Comparison of ENCODE assay signal across 16 cellular contexts in the genomic region with DNA sequence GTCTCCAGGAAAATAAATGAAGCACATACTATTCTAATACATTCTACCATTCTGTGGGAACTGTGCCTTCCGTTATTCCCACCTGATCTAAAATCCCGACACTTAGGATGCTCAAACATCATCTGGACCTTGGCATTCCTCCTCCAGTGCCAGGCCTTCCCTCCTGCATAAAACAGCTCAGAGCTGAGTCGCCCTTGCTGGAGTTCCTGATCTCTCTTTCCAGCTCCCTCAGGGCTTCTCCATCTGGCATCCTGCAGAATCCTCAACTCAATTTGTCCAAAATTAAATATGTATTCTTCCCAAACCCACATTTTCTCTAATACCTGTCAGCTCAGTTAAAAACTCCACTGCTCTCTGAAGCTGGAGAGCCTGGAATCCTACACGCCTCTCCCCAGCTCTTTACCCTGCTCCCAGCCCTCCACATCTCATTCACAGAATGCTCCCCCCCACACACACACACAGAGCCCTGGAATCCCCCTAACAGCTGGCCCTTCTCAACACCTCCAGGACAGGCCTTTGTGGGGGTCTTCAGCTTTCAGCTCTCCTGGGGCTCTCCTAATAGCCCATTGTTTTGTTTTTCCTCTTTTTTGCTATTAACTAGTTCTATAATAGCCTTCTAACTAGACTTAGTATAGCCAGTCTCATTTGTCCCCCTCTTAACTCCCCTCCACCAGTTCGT.
A peak's percentile ranks its signal among the peaks of the same experiment; 100 is the strongest.
DNase-seq lines count a peak whose midpoint lies in the region; ATAC-seq and TF ChIP-seq lines count a peak whose summit lies in the region.
"Had no signal": no experiment of that assay in that cellular context is flagged by ENCODE, and none has a peak within 500 bp of the region (broad histone marks: within the 10 kb centered on the region; RNA-seq: fewer than 3 reads in every experiment).

No MANE protein-coding gene starts in this region.

- H3K23ac ChIP-seq in IMR-90 (ENCODE audit: low read depth, low read length), result no peak overlapping the region

- dilution Hi-C loops in IMR-90 (cut with HindIII; ENCODE audit: low sequenced_read_pairs, unreplicated experiment), result no loop called here

- TF ChIP-seq RAD21 in IMR-90 (IDR thresholded peaks at IDR 0.05; ENCODE audit: low read length), result no peak

- no peak overlapping the region for H2AK5ac ChIP-seq in IMR-90 (ENCODE audit: low read depth, low read length)

- H3F3A ChIP-seq in neural progenitor cell (ENCODE audit: low read depth), result peaks cover 49% of the 10 kb centered on the region

- H3K4ac ChIP-seq in IMR-90 (ENCODE audit: low read depth, low read length), result no peak overlapping the region

- CTCF ChIA-PET in IMR-90 (lab: Yijun Ruan, JAX), result interaction anchor here (1.3 kb wide), 1 partner anchor 44 kb away, joined by 3 read pairs; no protein-coding TSS in a partner anchor

- no peak overlapping the region for H2AK9ac ChIP-seq in IMR-90 (replicated peaks; ENCODE audit: low read depth, low read length, poor library complexity)

- H3K36me3 Mint-ChIP-seq in endothelial cell (ENCODE audit: low read depth, unreplicated experiment) (peaks cover 13% of the 10 kb centered on the region), neural progenitor cell (no peaks in the 10 kb centered on the region)

- no peaks in the 10 kb centered on the region for H3K9me3 ChIP-seq in IMR-90 (ENCODE audit: control insufficient read depth, insufficient read depth, low read length)
- no peaks in the 10 kb centered on the region for H3K9me3 ChIP-seq in neural progenitor cell (ENCODE audit: low read depth)
- no peaks in the 10 kb centered on the region for H3K9me3 ChIP-seq in sigmoid colon
- H3K9me3 ChIP-seq: colonic mucosa, right lobe of liver, SJSA1, upper lobe of left lung had no signal

- no peak overlapping the region for H2AFZ ChIP-seq in IMR-90 (replicated peaks; ENCODE audit: low read length, poor library complexity)
- no peak overlapping the region for H2AFZ ChIP-seq in neural progenitor cell (replicated peaks)

- no peaks in the 10 kb centered on the region for H4K20me1 ChIP-seq in IMR-90 (ENCODE audit: insufficient read depth, low read length)
- no peaks in the 10 kb centered on the region for H4K20me1 ChIP-seq in neural progenitor cell (ENCODE audit: low read depth)

- H2BK5ac ChIP-seq in IMR-90 (ENCODE audit: low read depth, low read length, poor library complexity, severe bottlenecking), result no peak overlapping the region

- no peaks in the 10 kb centered on the region for H3K36me3 ChIP-seq in IMR-90 (ENCODE audit: control insufficient read depth, insufficient read depth, low read length)
- no peaks in the 10 kb centered on the region for H3K36me3 ChIP-seq in neural progenitor cell
- H3K36me3 ChIP-seq in sigmoid colon, result no peaks in the 10 kb centered on the region
- H3K36me3 ChIP-seq: colonic mucosa, right lobe of liver, SJSA1, upper lobe of left lung had no signal

- no peak overlapping the region for H4K8ac ChIP-seq in IMR-90 (ENCODE audit: low read depth in 2 of 2, low read length in 2 of 2)

- no peak overlapping the region for H2BK120ac ChIP-seq in IMR-90 (ENCODE audit: low read depth, low read length)

- WGBS in IMR-90 (ENCODE audit: extremely low coverage in 2 of 2, insufficient read length in 1 of 2), 2 experiments, result 80% methylated on average over 1 of the region's 5 CpGs; no CpG with 5 or more reads in 1 of the 2 experiments
- 93 to 94% methylated on average over 5 of the region's 5 CpGs for WGBS in sigmoid colon, 2 donors

- no peak overlapping the region for H3K4me2 ChIP-seq in IMR-90 (ENCODE audit: low read depth, low read length)
- H3K4me2 ChIP-seq in neural progenitor cell, result peak overlapping the region; percentile 35

- in situ Hi-C loops in IMR-90 (cut with MboI; ENCODE audit: low sequenced_read_pairs), result loop anchor here (10.0 kb wide), 1 partner anchor 384 kb away; no protein-coding TSS in a partner anchor

- no peak for ATAC-seq in IMR-90 (ENCODE audit: low read depth)
- ATAC-seq in foreskin keratinocyte, result no peak
- ATAC-seq: left lobe of liver; naive thymus-derived CD4-positive, alpha-beta T cell; right lobe of liver had no signal

- no peak overlapping the region for H3K14ac ChIP-seq in IMR-90 (replicated peaks; ENCODE audit: low read depth, low read length)

- H3K79me2 ChIP-seq in neural progenitor cell (ENCODE audit: low read depth), result no peaks in the 10 kb centered on the region

- POLR2A ChIA-PET in IMR-90 (lab: Charles Lee; ENCODE audit: unreplicated experiment), result no interaction called here

- H3K9me1 ChIP-seq in IMR-90 (ENCODE audit: insufficient read depth, low read length), result peaks cover 11% of the 10 kb centered on the region; the same call in 1 of the 2 replicates

- H3K27me3 ChIP-seq in IMR-90 (ENCODE audit: control insufficient read depth, insufficient read depth, low read length) (no peaks in the 10 kb centered on the region), neural progenitor cell (no peaks in the 10 kb centered on the region), foreskin keratinocyte (no peaks in the 10 kb centered on the region), sigmoid colon (no peaks in the 10 kb centered on the region)
- H3K27me3 ChIP-seq: colonic mucosa, right lobe of liver, SJSA1, upper lobe of left lung had no signal

- 0 out of 2 replicates have a peak overlapping the region, but pooled peaks have one; percentile 9 for H2BK20ac ChIP-seq in IMR-90 (ENCODE audit: low read depth, low read length)

- intact Hi-C loops in IMR-90 (cut with micrococcal nuclease) (loop anchor here (5.0 kb wide), 1 partner anchor 42 kb away; no protein-coding TSS in a partner anchor), sigmoid colon (cut with DNase I) (loop anchor here (5.0 kb wide), 2 partner anchors 43 to 312 kb away; no protein-coding TSS in a partner anchor)

- H3K4me3 ChIP-seq in IMR-90 (ENCODE audit: insufficient read depth, low read depth, low read length) (no peak overlapping the region), neural progenitor cell (no peak overlapping the region), sigmoid colon (no peak overlapping the region)
- H3K4me3 ChIP-seq: colonic mucosa, right lobe of liver, SJSA1, upper lobe of left lung had no signal

- DNase-seq in EL (peak; percentile 24), IMR-90 (peak; percentile 26), endothelial cell (ENCODE audit: low spot score) (no peak), neural progenitor cell (ENCODE audit: low spot score) (peak; percentile 71), foreskin keratinocyte (no peak), NCI-H1694 treated with DMSO at 0.1 percent for 48 hours (lab: John Stamatoyannopoulos, UW) (no peak), DMS114 treated with DMSO at 0.1 percent for 48 hours (lab: John Stamatoyannopoulos, UW; ENCODE audit: unreplicated experiment) (no peak), sigmoid colon (no peak)
- DNase-seq: activated CD4-positive, alpha-beta T cell treated with anti-CD3 and anti-CD28 coated beads, Interleukin-2, amount 50 U/mL, for 4 hours; colonic mucosa; naive thymus-derived CD4-positive, alpha-beta T cell; right lobe of liver; stimulated activated CD4-positive, alpha-beta T cell treated with anti-CD3 and anti-CD28 coated beads, Interleukin-4, amount 100 ng/mL, for 24 hours; upper lobe of left lung had no signal

- H3K9ac ChIP-seq in IMR-90 (ENCODE audit: low read depth, low read length), result no peak overlapping the region
- no peak overlapping the region for H3K9ac ChIP-seq in neural progenitor cell

- peaks cover 11% of the 10 kb centered on the region for H3K27me3 Mint-ChIP-seq in endothelial cell (ENCODE audit: unreplicated experiment)
- H3K27me3 Mint-ChIP-seq in neural progenitor cell (ENCODE audit: insufficient read depth, low read depth), result peaks cover 7% of the 10 kb centered on the region
- H3K27me3 Mint-ChIP-seq: naive thymus-derived CD4-positive, alpha-beta T cell had no signal

- no peak overlapping the region for H3K18ac ChIP-seq in IMR-90 (ENCODE audit: low read depth, low read length)

- no peak overlapping the region for H4K91ac ChIP-seq in IMR-90 (ENCODE audit: insufficient read depth, low read depth, low read length)

- BruUV-seq in IMR-90 (replicated peaks; lab: Mats Ljungman, UMichigan), result no TSS peak

- TF ChIP-seq POLR2A in IMR-90 (IDR thresholded peaks at IDR 0.05; ENCODE audit: low read depth, low read length), result no peak
- TF ChIP-seq POLR2A in sigmoid colon (IDR thresholded peaks at IDR 0.05), result no peak

- peaks cover 0 to 16% of the 10 kb centered on the region in 2 experiments; a peak in 2 of 4 replicates for H3K79me1 ChIP-seq in IMR-90 (ENCODE audit: low read depth in 1 of 2, low read length in 2 of 2)

- H4K5ac ChIP-seq in IMR-90 (ENCODE audit: low read depth, low read length), result no peak overlapping the region

- H3K4me1 ChIP-seq in IMR-90 (ENCODE audit: control insufficient read depth, insufficient read depth, low read length) (peaks cover 26% of the 10 kb centered on the region), neural progenitor cell (peaks cover 57% of the 10 kb centered on the region), foreskin keratinocyte (peaks cover 10% of the 10 kb centered on the region), sigmoid colon (peaks cover 0 to 53% (median 44%) of the 10 kb centered on the region in 4 donors)
- H3K4me1 ChIP-seq: colonic mucosa had no signal

- H3K4me1 Mint-ChIP-seq in endothelial cell (ENCODE audit: unreplicated experiment) (peaks cover 67% of the 10 kb centered on the region), neural progenitor cell (peaks cover 49% of the 10 kb centered on the region)

- peak overlapping the region; percentile 78 for H3K27ac Mint-ChIP-seq in endothelial cell (ENCODE audit: unreplicated experiment)
- peak overlapping the region; percentile 23 for H3K27ac Mint-ChIP-seq in neural progenitor cell

- H3K27ac ChIP-seq in IMR-90 (ENCODE audit: insufficient read depth, low read length), result no peak overlapping the region
- peak overlapping the region; percentile 78 for H3K27ac ChIP-seq in neural progenitor cell
- H3K27ac ChIP-seq in foreskin keratinocyte, result no peak overlapping the region
- H3K27ac ChIP-seq in sigmoid colon, result peak overlapping the region in 2 of 4 donors; percentile 80 to 83
- H3K27ac ChIP-seq: colonic mucosa, SJSA1 had no signal

- H3K56ac ChIP-seq in IMR-90 (ENCODE audit: extremely low read depth, insufficient read depth, low read length), result no peak overlapping the region

- TF ChIP-seq CTCF in IMR-90 (conservative IDR thresholded peaks at IDR 0.05; ENCODE audit: low read depth, low read length) (no peak), endothelial cell (IDR thresholded peaks at IDR 0.05; ENCODE audit: unreplicated experiment) (no peak), neural progenitor cell (IDR thresholded peaks at IDR 0.05) (no peak), foreskin keratinocyte (conservative IDR thresholded peaks at IDR 0.05) (no peak), sigmoid colon (IDR thresholded peaks at IDR 0.05) (no peak)

- H2BK15ac ChIP-seq in IMR-90 (ENCODE audit: low read depth, low read length), result no peak overlapping the region

- H3K9me3 Mint-ChIP-seq in endothelial cell (ENCODE audit: unreplicated experiment) (no peaks in the 10 kb centered on the region), neural progenitor cell (no peaks in the 10 kb centered on the region)
- H3K9me3 Mint-ChIP-seq: naive thymus-derived CD4-positive, alpha-beta T cell had no signal

- no peak for TF ChIP-seq EP300 in sigmoid colon (IDR thresholded peaks at IDR 0.05)

- H3K4me3 Mint-ChIP-seq in endothelial cell (ENCODE audit: unreplicated experiment) (peak overlapping the region; percentile 6), neural progenitor cell (no peak overlapping the region)
- H3K4me3 Mint-ChIP-seq: naive thymus-derived CD4-positive, alpha-beta T cell had no signal

TF ChIP-seq in IMR-90, 13 proteins besides CTCF, POLR2A, EP300 and RAD21 (continues in another document):
- no peak for TF ChIP-seq NFE2L2 (IDR thresholded peaks at IDR 0.05; ENCODE audit: low read depth, low read length)

Comparison
In these comparisons a context has a peak if more than half of its experiments do, and no peak if none do; other contexts are left out.
1. DNase-seq: peak in EL (single experiment), IMR-90 (single experiment) and neural progenitor cell (single experiment); none in endothelial cell (single experiment), foreskin keratinocyte (0 of 2), NCI-H1694 treated with DMSO at 0.1 percent for 48 hours (single experiment), DMS114 treated with DMSO at 0.1 percent for 48 hours (single experiment) and sigmoid colon (single experiment).